In the genomic region with DNA sequence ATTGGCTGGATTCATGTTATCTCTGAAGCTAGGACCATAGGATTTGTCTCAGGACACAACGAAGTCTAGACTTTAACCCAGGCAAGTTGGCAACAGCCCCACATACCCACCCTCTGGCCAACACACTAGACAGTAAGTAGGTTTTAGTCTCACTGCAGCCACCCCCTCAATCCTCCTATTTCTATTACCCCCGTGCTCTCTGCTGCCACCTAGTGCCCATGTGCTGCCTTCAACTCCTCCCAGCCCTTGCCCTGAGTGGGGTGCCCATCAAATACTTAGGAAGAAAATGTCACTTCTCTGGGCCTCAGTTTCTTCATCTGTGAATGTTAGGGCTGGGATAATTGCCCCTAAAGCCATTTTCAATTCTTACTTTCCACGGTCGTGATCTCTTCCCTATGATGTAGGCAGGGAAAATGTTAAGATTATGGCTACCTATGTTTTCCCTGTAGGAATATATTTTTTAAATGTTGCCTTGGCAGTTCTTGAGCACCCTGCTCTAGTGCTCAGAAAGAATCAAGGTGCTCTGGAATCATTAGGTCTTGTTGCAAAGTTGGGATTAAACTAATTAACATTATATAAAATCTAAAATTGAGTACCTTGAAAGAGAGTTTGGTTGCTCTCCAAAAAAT, we compare ENCODE assay signal across 8 cellular contexts.
A peak's percentile ranks its signal among the peaks of the same experiment; 100 is the strongest.
DNase-seq lines count a peak whose midpoint lies in the region; ATAC-seq, FAIRE-seq and TF ChIP-seq lines count a peak whose summit lies in the region.

No MANE protein-coding gene starts in this region.

- DNase-seq in AG04450 (ENCODE audit: low read depth, low spot score) (no peak), RWPE1 (ENCODE audit: low spot score) (peak; percentile 28), 8988T (no peak), kidney (no peak), lower leg skin (ENCODE audit: low spot score in 2 of 2) (no peak)
- peak; percentile 73 for DNase-seq in stimulated activated CD8-positive, alpha-beta memory T cell treated with anti-CD3 and anti-CD28 coated beads, Interleukin-4, amount 100 ng/mL, for 48 hours

- no peaks in the 10 kb centered on the region for H3K4me1 ChIP-seq in kidney (ENCODE audit: control insufficient read depth in 1 of 2, insufficient read depth in 1 of 2, low read depth in 1 of 2, low read length in 2 of 2)

- no peak for TF ChIP-seq POLR2A in lower leg skin (IDR thresholded peaks at IDR 0.05)

- POLR2A ChIA-PET in AG04450 (lab: Yijun Ruan, JAX) (no interaction called here), RWPE1 (lab: Yijun Ruan, JAX; ENCODE audit: low non-redundant PET) (no interaction called here)

- H3K27me3 ChIP-seq in AG04450 (ENCODE audit: control insufficient read depth, insufficient read depth, low read length) = no peaks in the 10 kb centered on the region

- no peak for FAIRE-seq in kidney (lab: Jason Lieb, UNC)

- peak; percentile 50 for ATAC-seq in esophagus mucosa

- 50 to 62% methylated on average over 4 of the region's 4 CpGs for WGBS in lower leg skin, 2 donors

- H3K9me3 ChIP-seq in AG04450 (ENCODE audit: control insufficient read depth, insufficient read depth, low read length) (no peaks in the 10 kb centered on the region), kidney (ENCODE audit: control insufficient read depth in 1 of 2, low read length in 2 of 2) (no peaks in the 10 kb centered on the region)

- no peak overlapping the region for H3K27ac ChIP-seq in AG04450 (ENCODE audit: low read depth, low read length)
- H3K27ac ChIP-seq in RWPE1 = no peak overlapping the region
- H3K27ac ChIP-seq in kidney (ENCODE audit: low read depth in 2 of 2, low read length in 2 of 2) = no peak overlapping the region

- CTCF ChIA-PET in AG04450 (lab: Charles Lee) = no interaction called here
- CTCF ChIA-PET in RWPE1 (lab: Yijun Ruan, JAX) = interaction anchor here (0.6 to 1.8 kb wide), 5 partner anchors 15 to 1332 kb away, joined by 3 to 7 read pairs (median 3); no protein-coding TSS in a partner anchor

- H3K4me3 ChIP-seq in AG04450 (ENCODE audit: low read depth, low read length) = no peak overlapping the region
- no peak overlapping the region for H3K4me3 ChIP-seq in kidney (ENCODE audit: low read length in 2 of 2)
- no peak overlapping the region for H3K4me3 ChIP-seq in lower leg skin (ENCODE audit: low read depth, poor library complexity, severe bottlenecking)

- H3K36me3 ChIP-seq in kidney (ENCODE audit: control insufficient read depth in 1 of 2, insufficient read depth in 2 of 2, low read length in 2 of 2) = no peaks in the 10 kb centered on the region

- peak; percentile 53 for TF ChIP-seq CTCF in AG04450 (IDR thresholded peaks at IDR 0.05; ENCODE audit: low read depth, low read length)
- peak; percentile 84 for TF ChIP-seq CTCF in GM12872 (IDR thresholded peaks at IDR 0.05; ENCODE audit: insufficient read depth, low read depth, low read length)
- TF ChIP-seq CTCF in RWPE1 (conservative IDR thresholded peaks at IDR 0.05; ENCODE audit: low read depth) = peak; percentile 65
- TF ChIP-seq CTCF in kidney (IDR thresholded peaks at IDR 0.05; ENCODE audit: borderline replicate concordance, extremely low read depth, insufficient read depth) = no peak
- TF ChIP-seq CTCF in lower leg skin (IDR thresholded peaks at IDR 0.05) = no peak

- intact Hi-C loops in kidney (cut with DNase I) = no loop called here
- intact Hi-C loops in lower leg skin (cut with DNase I; ENCODE audit: low total_unique reads) = loop anchor here (10.0 kb wide), 1 partner anchor 221 kb away; no protein-coding TSS in a partner anchor

- no peak overlapping the region for H3K9ac ChIP-seq in kidney (ENCODE audit: low read length in 2 of 2)

Comparison
In these comparisons a context has a peak if more than half of its experiments do, and no peak if none do; other contexts are left out.
1. DNase-seq: peak in RWPE1 (single experiment) and stimulated activated CD8-positive, alpha-beta memory T cell treated with anti-CD3 and anti-CD28 coated beads, Interleukin-4, amount 100 ng/mL, for 48 hours (single experiment); none in AG04450 (single experiment), 8988T (single experiment), kidney (single experiment) and lower leg skin (0 of 2).
2. CTCF ChIP-seq: peak in AG04450 (single experiment), GM12872 (single experiment) and RWPE1 (single experiment); none in kidney (single experiment) and lower leg skin (0 of 3).